In the genomic region with DNA sequence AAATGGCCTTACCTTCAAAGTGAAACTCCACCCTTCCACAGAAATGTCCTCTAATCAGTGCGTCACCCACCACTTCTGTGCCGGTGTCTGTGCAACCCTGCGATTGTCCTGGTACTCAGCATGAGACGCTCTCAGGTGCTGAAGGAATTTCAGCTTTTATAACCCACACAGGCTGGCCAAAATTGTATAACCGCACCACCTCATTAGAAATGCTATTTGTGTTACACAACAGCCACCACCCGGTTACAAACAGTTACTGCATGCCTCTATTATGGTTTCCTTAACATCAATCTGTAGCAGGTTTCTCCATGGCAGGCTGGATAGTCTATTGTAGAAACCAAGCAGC, we compare ENCODE assay signal across 8 cellular contexts. TPM values are rescaled to one million over a fixed set of nuclear protein-coding genes. Genes with fewer than 3 reads are reported as not detected.
DNase-seq lines count a peak whose midpoint lies in the region; ATAC-seq and TF ChIP-seq lines count a peak whose summit lies in the region.

No MANE protein-coding gene starts in this region.

- H3K27me3 ChIP-seq in SK-N-SH (ENCODE audit: insufficient read depth), result no peaks in the 10 kb centered on the region

- WGBS in SK-N-SH (ENCODE audit: low lambda C conversion rate), result 65% methylated on average over 6 of the region's 6 CpGs

- H3K4me1 ChIP-seq in SK-N-SH (ENCODE audit: control insufficient read depth in 1 of 2, insufficient read depth in 2 of 2, low read depth in 1 of 2, low read length in 1 of 2), result peaks cover 2 to 5% of the 10 kb centered on the region in 2 experiments; a peak in 1 of 4 replicates

- POLR2A ChIA-PET in SK-N-SH (lab: Yijun Ruan, JAX), result no interaction called here

- H3K27ac ChIP-seq in SK-N-SH (ENCODE audit: low read depth in 2 of 2, low read length in 1 of 2), result no peak overlapping the region

- no peak overlapping the region for H2AFZ ChIP-seq in SK-N-SH (ENCODE audit: low read depth)

- H3K36me3 ChIP-seq in SK-N-SH (replicated peaks in 1 of 2; ENCODE audit: control insufficient read depth in 1 of 2, insufficient read depth in 2 of 2, low read length in 1 of 2), result peaks cover 0 to 7% of the 10 kb centered on the region in 2 experiments

- ATAC-seq in HG02798 (IDR thresholded peaks at IDR 0.05; ENCODE audit: poor library complexity, unreplicated experiment), result peak; percentile 68

- H3K4me2 ChIP-seq in SK-N-SH, result no peak overlapping the region

- H3K79me2 ChIP-seq in SK-N-SH (ENCODE audit: insufficient read depth), result no peaks in the 10 kb centered on the region

- peak; percentile 57 for TF ChIP-seq CTCF in SK-N-SH (IDR thresholded peaks at IDR 0.05)

- H3F3A ChIP-seq in SK-N-SH (replicated peaks; ENCODE audit: insufficient read depth), result peaks cover 8% of the 10 kb centered on the region

- H4K20me1 ChIP-seq in SK-N-SH (ENCODE audit: insufficient read depth), result no peaks in the 10 kb centered on the region

- no peaks in the 10 kb centered on the region for H3K9me2 ChIP-seq in SK-N-SH

- no peak overlapping the region for H3K4me3 ChIP-seq in SK-N-SH (ENCODE audit: low read depth in 2 of 2, low read length in 1 of 2)

- TF ChIP-seq EP300 in SK-N-SH (IDR thresholded peaks at IDR 0.05; ENCODE audit: borderline replicate concordance in 1 of 2, low read depth in 1 of 2, low read length in 1 of 2), result no peak

- no peaks in the 10 kb centered on the region for H3K9me3 ChIP-seq in SK-N-SH

- no peak overlapping the region for H3K9ac ChIP-seq in SK-N-SH

- CTCF ChIA-PET in SK-N-SH (lab: Yijun Ruan, JAX), result interaction anchor here (0.6 to 2.7 kb wide), 25 partner anchors 9 to 372 kb away, joined by 3 to 12 read pairs (median 3); no protein-coding TSS in a partner anchor

- peak; percentile 81 for TF ChIP-seq RAD21 in SK-N-SH (IDR thresholded peaks at IDR 0.05; ENCODE audit: low read length)

- peak; percentile 1 for DNase-seq in activated T-cell treated with anti-CD3 and anti-CD28 coated beads for 1 hour (ENCODE audit: low read depth)
- DNase-seq in activated T-cell treated with anti-CD3 and anti-CD28 coated beads for 4 hours, result no peak
- DNase-seq in SK-N-SH, result peak; percentile 46
- DNase-seq in dedifferentiated amniotic fluid mesenchymal stem cell (ENCODE audit: extremely low spot score), result peak; percentile 49
- peak; percentile 75 for DNase-seq in medulla oblongata (ENCODE audit: extremely low spot score)
- DNase-seq in DMS79 treated with DMSO at 0.1 percent for 48 hours (lab: John Stamatoyannopoulos, UW), result no peak
- no peak for DNase-seq in GOT3 (lab: John Stamatoyannopoulos, UW)

TF ChIP-seq in SK-N-SH, 30 proteins besides CTCF, POLR2A, EP300 and RAD21:
- TF ChIP-seq MEF2A (IDR thresholded peaks at IDR 0.05; ENCODE audit: borderline replicate concordance, low read depth) (no peak), SMC3 (IDR thresholded peaks at IDR 0.05; ENCODE audit: low read depth, low read length) (peak; percentile 68)
- TF ChIP-seq, protein P1, sequence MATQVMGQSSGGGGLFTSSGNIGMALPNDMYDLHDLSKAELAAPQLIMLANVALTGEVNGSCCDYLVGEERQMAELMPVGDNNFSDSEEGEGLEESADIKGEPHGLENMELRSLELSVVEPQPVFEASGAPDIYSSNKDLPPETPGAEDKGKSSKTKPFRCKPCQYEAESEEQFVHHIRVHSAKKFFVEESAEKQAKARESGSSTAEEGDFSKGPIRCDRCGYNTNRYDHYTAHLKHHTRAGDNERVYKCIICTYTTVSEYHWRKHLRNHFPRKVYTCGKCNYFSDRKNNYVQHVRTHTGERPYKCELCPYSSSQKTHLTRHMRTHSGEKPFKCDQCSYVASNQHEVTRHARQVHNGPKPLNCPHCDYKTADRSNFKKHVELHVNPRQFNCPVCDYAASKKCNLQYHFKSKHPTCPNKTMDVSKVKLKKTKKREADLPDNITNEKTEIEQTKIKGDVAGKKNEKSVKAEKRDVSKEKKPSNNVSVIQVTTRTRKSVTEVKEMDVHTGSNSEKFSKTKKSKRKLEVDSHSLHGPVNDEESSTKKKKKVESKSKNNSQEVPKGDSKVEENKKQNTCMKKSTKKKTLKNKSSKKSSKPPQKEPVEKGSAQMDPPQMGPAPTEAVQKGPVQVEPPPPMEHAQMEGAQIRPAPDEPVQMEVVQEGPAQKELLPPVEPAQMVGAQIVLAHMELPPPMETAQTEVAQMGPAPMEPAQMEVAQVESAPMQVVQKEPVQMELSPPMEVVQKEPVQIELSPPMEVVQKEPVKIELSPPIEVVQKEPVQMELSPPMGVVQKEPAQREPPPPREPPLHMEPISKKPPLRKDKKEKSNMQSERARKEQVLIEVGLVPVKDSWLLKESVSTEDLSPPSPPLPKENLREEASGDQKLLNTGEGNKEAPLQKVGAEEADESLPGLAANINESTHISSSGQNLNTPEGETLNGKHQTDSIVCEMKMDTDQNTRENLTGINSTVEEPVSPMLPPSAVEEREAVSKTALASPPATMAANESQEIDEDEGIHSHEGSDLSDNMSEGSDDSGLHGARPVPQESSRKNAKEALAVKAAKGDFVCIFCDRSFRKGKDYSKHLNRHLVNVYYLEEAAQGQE (IDR thresholded peaks at IDR 0.05; ENCODE audit: low read depth, low read length), result no peak

RNA-seq across cellular contexts. Expression of a gene that starts 51.5 kb away (rescaled TPM):
- polyA plus RNA-seq in SK-N-SH (2012; rRNA removed), result 14.0 and 14.2 TPM in 2 replicates
- polyA plus RNA-seq in SK-N-SH (2012; cell fraction: cytosol; rRNA removed), result 11.1 and 13.5 TPM in 2 replicates
- polyA plus RNA-seq in SK-N-SH (2012; cell fraction: nucleus; rRNA removed), result 21.5 and 25.3 TPM in 2 replicates

Comparison
In these comparisons a context has a peak if more than half of its experiments do, and no peak if none do; other contexts are left out.
1. DNase-seq: peak in activated T-cell treated with anti-CD3 and anti-CD28 coated beads for 1 hour (single experiment), SK-N-SH (single experiment), dedifferentiated amniotic fluid mesenchymal stem cell (single experiment) and medulla oblongata (single experiment); none in activated T-cell treated with anti-CD3 and anti-CD28 coated beads for 4 hours (single experiment), DMS79 treated with DMSO at 0.1 percent for 48 hours (single experiment) and GOT3 (single experiment).